ENCODE assay signal across 12 cellular contexts in genomic region chr3:188180114-188180513, GRCh38. TPM values are rescaled to one million over a fixed set of nuclear protein-coding genes. Genes with fewer than 3 reads are reported as not detected.
DNase-seq lines count a peak whose midpoint lies in the region; ATAC-seq and TF ChIP-seq lines count a peak whose summit lies in the region.
"Had no signal": no experiment of that assay in that cellular context is flagged by ENCODE, and none has a peak within 500 bp of the region (broad histone marks: within the 10 kb centered on the region; RNA-seq: fewer than 3 reads in every experiment).

No MANE protein-coding gene starts in this region.

- no peaks in the 10 kb centered on the region for H3K9me3 ChIP-seq in heart left ventricle
- no peaks in the 10 kb centered on the region for H3K9me3 ChIP-seq in aorta (ENCODE audit: control insufficient read depth, low read length)

- H3K36me3 ChIP-seq in heart left ventricle (peaks cover 0 to 22% (median 8%) of the 10 kb centered on the region in 9 donors), aorta (ENCODE audit: control insufficient read depth in 1 of 2, insufficient read depth in 2 of 2, low read length in 1 of 2) (no peaks in the 10 kb centered on the region)

- DNase-seq in Right ventricle myocardium superior (no peak), Right ventricle myocardium inferior (ENCODE audit: missing footprints) (no peak), heart left ventricle (peak in 1 of 5 donors; percentile 34), osteocyte (ENCODE audit: extremely low spot score, unreplicated experiment) (no peak), aorta (no peak), GM10266 (ENCODE audit: extremely low spot score) (no peak)
- DNase-seq: ACHN; activated naive CD4-positive, alpha-beta T cell treated with Interleukin-2 at 50 U/mL for 16 hours; DMS53; NCI-H748 treated with DMSO at 0.1 percent for 48 hours had no signal

- no peaks in the 10 kb centered on the region for H3K27me3 ChIP-seq in heart left ventricle
- no peaks in the 10 kb centered on the region for H3K27me3 ChIP-seq in aorta (ENCODE audit: control insufficient read depth in 1 of 2, insufficient read depth in 2 of 2, low read length in 1 of 2)

- H3K4me3 ChIP-seq in heart left ventricle: no peak overlapping the region
- no peak overlapping the region for H3K4me3 ChIP-seq in aorta (ENCODE audit: low read length in 2 of 2)

- peaks cover 0 to 82% (median 47%) of the 10 kb centered on the region in 12 donors for H3K4me1 ChIP-seq in heart left ventricle
- H3K4me1 ChIP-seq in aorta (ENCODE audit: control insufficient read depth in 1 of 2, insufficient read depth in 2 of 2, low read length in 2 of 2): peaks cover 3 to 23% of the 10 kb centered on the region in 2 donors

- H3K4me3 Mint-ChIP-seq in osteocyte (ENCODE audit: unreplicated experiment): no peak overlapping the region

- H3K4me1 Mint-ChIP-seq in osteocyte (ENCODE audit: unreplicated experiment): peaks cover 51% of the 10 kb centered on the region

- no peak for TF ChIP-seq POLR2A in heart left ventricle (IDR thresholded peaks at IDR 0.05)

- H3K9me3 Mint-ChIP-seq in osteocyte (ENCODE audit: unreplicated experiment): no peaks in the 10 kb centered on the region

- H3K27ac ChIP-seq in heart left ventricle (peak overlapping the region; percentile 61 to 93 (median 79)), aorta (ENCODE audit: low read depth in 1 of 2, low read length in 2 of 2) (peak overlapping the region; percentile 44 to 96)

- ATAC-seq in Right ventricle myocardium superior (ENCODE audit: poor library complexity) (peak; percentile 28), Right ventricle myocardium inferior (no peak), heart left ventricle (peak; percentile 8 to 29 (median 22)), aorta (ENCODE audit: low FRiP score) (no peak), HG02642 (IDR thresholded peaks at IDR 0.05; ENCODE audit: poor library complexity, unreplicated experiment) (no peak), GM19328 (IDR thresholded peaks at IDR 0.05; ENCODE audit: unreplicated experiment) (no peak)

- H3K27ac Mint-ChIP-seq in osteocyte (ENCODE audit: unreplicated experiment): peak overlapping the region; percentile 71

- 60 to 69% (median 66%) methylated on average over 7 of the region's 7 CpGs for WGBS in heart left ventricle, 4 donors
- 32 to 50% methylated on average over 7 of the region's 7 CpGs for WGBS in aorta, 2 donors

- H3K27me3 Mint-ChIP-seq in osteocyte (ENCODE audit: unreplicated experiment): no peaks in the 10 kb centered on the region

- H3K36me3 Mint-ChIP-seq in osteocyte (ENCODE audit: unreplicated experiment): peaks cover 14% of the 10 kb centered on the region

- no peak for TF ChIP-seq CTCF in heart left ventricle (IDR thresholded peaks at IDR 0.05)
- TF ChIP-seq CTCF in osteocyte (IDR thresholded peaks at IDR 0.05): no peak
- no peak for TF ChIP-seq CTCF in GM10266 (IDR thresholded peaks at IDR 0.05; ENCODE audit: control insufficient read depth, insufficient read depth, low read depth, missing control alignments)

- intact Hi-C loops in Right ventricle myocardium superior (cut with DNase I): no loop called here
- intact Hi-C loops in Right ventricle myocardium inferior (cut with DNase I): no loop called here
- intact Hi-C loops in heart left ventricle (cut with DNase I): loop anchor here in 3 of 10 donors (10.0 kb wide), 1 partner anchor 435 kb away; the partner anchor contains the start of gene BCL6 (in 3 of the 3)
- intact Hi-C loops in aorta (cut with DNase I): no loop called here

RNA-seq across cellular contexts. Expression of gene LPP, which starts 26.2 kb away (rescaled TPM):
- total RNA-seq in Right ventricle myocardium superior: 92.9 TPM
- total RNA-seq in Right ventricle myocardium inferior: 114 TPM
- 100 to 1,000 TPM in 6 of 9 donors, 10 to 100 TPM in 3; 76.6 to 178 (median 111) TPM for total RNA-seq in heart left ventricle
- 10 to 100 TPM in 1 of 2 donors, 1 to 10 TPM in 1; 9.2 to 20.5 TPM for polyA plus RNA-seq in heart left ventricle
- total RNA-seq in osteocyte: 184 and 187 TPM in 2 replicates
- 1,000 to 10,000 TPM in 1 of 2 donors, 100 to 1,000 TPM in 1; 995 to 2,536 TPM for total RNA-seq in aorta
- polyA plus RNA-seq in aorta: 10 to 100 TPM; 37.7 to 58.8 TPM

Comparison
In these comparisons a context has a peak if more than half of its experiments do, and no peak if none do; other contexts are left out.
1. ATAC-seq: peak in Right ventricle myocardium superior (single experiment) and heart left ventricle (4 of 4); none in Right ventricle myocardium inferior (single experiment), aorta (single experiment), HG02642 (single experiment) and GM19328 (single experiment).